ENCODE assay signal across 1 cellular context in the genomic region with DNA sequence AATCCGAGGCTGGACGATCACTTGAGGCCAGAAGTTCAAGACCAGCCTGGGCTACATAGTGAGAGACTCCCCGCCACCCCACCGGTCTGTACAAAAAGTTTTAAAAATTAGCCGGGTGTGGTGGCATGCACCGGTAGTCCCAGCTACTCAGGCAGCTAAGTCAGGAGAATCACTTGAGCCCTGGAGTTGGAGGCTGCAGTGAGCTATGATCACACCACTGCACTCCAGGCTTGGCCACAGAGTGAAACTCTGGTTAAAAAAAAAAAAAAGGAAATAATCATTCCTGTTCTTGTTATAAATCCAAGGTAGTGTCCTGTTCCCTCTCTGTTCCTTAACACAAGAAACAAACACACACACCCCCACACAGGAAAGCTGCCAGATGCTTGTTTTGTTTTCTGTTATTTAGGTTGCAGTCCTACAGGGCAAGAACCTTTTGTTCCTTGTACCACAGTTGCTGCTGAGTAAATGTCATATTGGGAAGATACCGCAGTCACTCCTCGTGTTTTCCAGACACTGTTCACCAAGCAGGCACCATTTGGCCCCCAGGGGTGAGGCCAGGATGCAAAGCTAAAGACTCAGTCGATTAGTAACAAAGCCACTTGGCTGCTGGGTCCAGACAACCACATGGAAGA.
TF ChIP-seq lines count a peak whose summit lies in the region.

No MANE protein-coding gene starts in this region.

TF ChIP-seq in endothelial cell of umbilical vein, 7 proteins besides CTCF, POLR2A, EP300 and RAD21:
- TF ChIP-seq JUN (IDR thresholded peaks at IDR 0.05; ENCODE audit: borderline replicate concordance, insufficient read depth, insufficient read length, low read depth) (no peak), FOS (IDR thresholded peaks at IDR 0.05; ENCODE audit: borderline replicate concordance, insufficient read depth, low read length) (no peak), EZH2 (IDR thresholded peaks at IDR 0.05; ENCODE audit: borderline replicate concordance, low read depth, low read length, severe bottlenecking) (no peak), POLR2AphosphoS5 (IDR thresholded peaks at IDR 0.05; ENCODE audit: insufficient read depth, low read depth, low read length) (no peak), MYC (IDR thresholded peaks at IDR 0.05; ENCODE audit: low read depth, low read length) (no peak), GATA2 (IDR thresholded peaks at IDR 0.05; ENCODE audit: insufficient read depth, insufficient read length, low read depth, low read length) (no peak)
- TF ChIP-seq, protein P1, sequence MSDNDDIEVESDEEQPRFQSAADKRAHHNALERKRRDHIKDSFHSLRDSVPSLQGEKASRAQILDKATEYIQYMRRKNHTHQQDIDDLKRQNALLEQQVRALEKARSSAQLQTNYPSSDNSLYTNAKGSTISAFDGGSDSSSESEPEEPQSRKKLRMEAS (IDR thresholded peaks at IDR 0.05; ENCODE audit: insufficient read depth, insufficient read length): no peak
